ENCODE assay signal across 1 cellular context in genomic region chr9:112379177-112380101, GRCh38.
A peak's percentile ranks its signal among the peaks of the same experiment; 100 is the strongest.
TF ChIP-seq lines count a peak whose summit lies in the region.

No MANE protein-coding gene starts in this region.

TF ChIP-seq in H1, 55 proteins besides CTCF, POLR2A, EP300 and RAD21:
- TF ChIP-seq RXRA (IDR thresholded peaks at IDR 0.05; ENCODE audit: insufficient read depth, low read depth, low read length) (no peak), TAF7 (optimal IDR thresholded peaks at IDR 0.05; ENCODE audit: borderline replicate concordance, low read depth, low read length) (peak; percentile 74), E2F6 (IDR thresholded peaks at IDR 0.05) (peak; percentile 93), SRF (IDR thresholded peaks at IDR 0.05; ENCODE audit: low read depth, low read length) (no peak), POLR2AphosphoS5 (IDR thresholded peaks at IDR 0.05; ENCODE audit: low read depth, low read length) (peak; percentile 87), TAF1 (IDR thresholded peaks at IDR 0.05; ENCODE audit: low read depth, low read length) (peak; percentile 89), NRF1 (IDR thresholded peaks at IDR 0.05; ENCODE audit: low read depth, low read length) (peak; percentile 80), ATF3 (IDR thresholded peaks at IDR 0.05; ENCODE audit: insufficient read depth, low read depth, low read length) (no peak), SP1 (IDR thresholded peaks at IDR 0.05; ENCODE audit: low read depth, low read length) (no peak), HDAC6 (IDR thresholded peaks at IDR 0.05; ENCODE audit: low read depth, low read length) (no peak), TEAD4 (IDR thresholded peaks at IDR 0.05; ENCODE audit: low read depth, low read length) (no peak), BACH1 (IDR thresholded peaks at IDR 0.05; ENCODE audit: low read length) (no peak), CREB1 (IDR thresholded peaks at IDR 0.05) (peak; percentile 75), SAP30 (IDR thresholded peaks at IDR 0.05; ENCODE audit: insufficient read depth, insufficient replicate concordance, low read length) (no peak), BRCA1 (IDR thresholded peaks at IDR 0.05; ENCODE audit: low read depth, low read length) (no peak), PHF8 (conservative IDR thresholded peaks at IDR 0.05; ENCODE audit: low read depth, low read length) (peak; percentile 70), RBBP5 (IDR thresholded peaks at IDR 0.05; ENCODE audit: borderline replicate concordance, low read depth, low read length) (peak; percentile 63), TBP (IDR thresholded peaks at IDR 0.05; ENCODE audit: low read depth, low read length) (peak; percentile 59), KDM4A (IDR thresholded peaks at IDR 0.05; ENCODE audit: low read depth, low read length, severe bottlenecking) (peak; percentile 57), EGR1 (IDR thresholded peaks at IDR 0.05; ENCODE audit: borderline replicate concordance, low read depth, low read length) (peak; percentile 55; the same call in 1 of the 2 replicates), JUN (IDR thresholded peaks at IDR 0.05; ENCODE audit: low read depth, low read length) (no peak), POU5F1 (IDR thresholded peaks at IDR 0.05; ENCODE audit: low read depth, low read length) (no peak), GABPA (IDR thresholded peaks at IDR 0.05; ENCODE audit: borderline replicate concordance, insufficient read depth, low read length) (no peak), SIN3A (conservative IDR thresholded peaks at IDR 0.05 in 1 of 2, IDR thresholded peaks at IDR 0.05 in 1 of 2; ENCODE audit: low read depth in 1 of 2, low read length in 2 of 2) (peak in 1 of 2 experiments; percentile 55; a peak in 1 of 4 replicates), ZNF274 (IDR thresholded peaks at IDR 0.05; ENCODE audit: borderline replicate concordance, extremely low read depth, low read length) (no peak), ASH2L (IDR thresholded peaks at IDR 0.05; ENCODE audit: low read length) (peak; percentile 76), SUZ12 (IDR thresholded peaks at IDR 0.05; ENCODE audit: low read length) (no peak), SP4 (IDR thresholded peaks at IDR 0.05; ENCODE audit: low read length) (no peak), SIX5 (IDR thresholded peaks at IDR 0.05; ENCODE audit: low read depth, low read length) (no peak), USF2 (IDR thresholded peaks at IDR 0.05; ENCODE audit: low read length) (no peak), MAX (IDR thresholded peaks at IDR 0.05) (peak; percentile 32; the same call in 1 of the 2 replicates), KDM1A (IDR thresholded peaks at IDR 0.05; ENCODE audit: borderline replicate concordance, low read length) (no peak), CHD2 (IDR thresholded peaks at IDR 0.05; ENCODE audit: low read length) (0 out of 2 replicates have a peak, but pooled peaks have one; percentile 10)
